ENCODE assay signal across 17 cellular contexts in genomic region chr1:59360170-59360569, GRCh38.
A peak's percentile ranks its signal among the peaks of the same experiment; 100 is the strongest.
DNase-seq lines count a peak whose midpoint lies in the region; ATAC-seq and TF ChIP-seq lines count a peak whose summit lies in the region.
"Had no signal": no experiment of that assay in that cellular context is flagged by ENCODE, and none has a peak within 500 bp of the region (broad histone marks: within the 10 kb centered on the region; RNA-seq: fewer than 3 reads in every experiment).

No MANE protein-coding gene starts in this region.

- no peak overlapping the region for H2AK5ac ChIP-seq in IMR-90 (ENCODE audit: low read depth, low read length)

- TF ChIP-seq CTCF in IMR-90 (conservative IDR thresholded peaks at IDR 0.05; ENCODE audit: low read depth, low read length), result no peak
- TF ChIP-seq CTCF in cardiac fibroblast (IDR thresholded peaks at IDR 0.05; ENCODE audit: low read depth, low read length), result no peak
- no peak for TF ChIP-seq CTCF in GM23338 (conservative IDR thresholded peaks at IDR 0.05; ENCODE audit: low read depth in 2 of 2)

- H3K4me3 ChIP-seq in IMR-90 (ENCODE audit: insufficient read depth, low read depth, low read length), result no peak overlapping the region
- H3K4me3 ChIP-seq in cardiac fibroblast (replicated peaks in 1 of 2; ENCODE audit: low read depth in 2 of 2, low read length in 2 of 2), result no peak overlapping the region
- H3K4me3 ChIP-seq in GM23338, result no peak overlapping the region
- H3K4me3 ChIP-seq: colonic mucosa, left lung had no signal

- 84% methylated on average over 2 of the region's 4 CpGs; no CpG with 5 or more reads in 1 of the 2 experiments for whole genome bisulfite sequencing in IMR-90 (ENCODE audit: extremely low coverage in 2 of 2, insufficient read length in 1 of 2), 2 experiments

- H4K5ac ChIP-seq in IMR-90 (ENCODE audit: low read depth, low read length), result no peak overlapping the region

- H3K4me1 Mint-ChIP-seq in GM23338, result 0 out of 3 replicates have a peak, but pooled peaks cover 2% of the 10 kb centered on the region
- no peaks in the 10 kb centered on the region for H3K4me1 Mint-ChIP-seq in naive thymus-derived CD8-positive, alpha-beta T cell

- no peak for TF ChIP-seq RAD21 in IMR-90 (IDR thresholded peaks at IDR 0.05; ENCODE audit: low read length)

- CTCF ChIA-PET in IMR-90 (lab: Yijun Ruan, JAX), result no interaction called here

- TF ChIP-seq POLR2A in IMR-90 (IDR thresholded peaks at IDR 0.05; ENCODE audit: low read depth, low read length), result no peak

- no peak overlapping the region for H3K23ac ChIP-seq in IMR-90 (ENCODE audit: low read depth, low read length)

- H3K4me2 ChIP-seq in IMR-90 (ENCODE audit: low read depth, low read length) (no peak overlapping the region), GM23338 (no peak overlapping the region)

- no peaks in the 10 kb centered on the region for H3K9me3 Mint-ChIP-seq in GM23338
- no peaks in the 10 kb centered on the region for H3K9me3 Mint-ChIP-seq in naive thymus-derived CD8-positive, alpha-beta T cell
- H3K9me3 Mint-ChIP-seq: activated CD8-positive, alpha-beta T cell treated with anti-CD3 and anti-CD28 coated beads for 36 hours had no signal

- 0 out of 2 replicates have a peak overlapping the region, but pooled peaks have one; percentile 17 for H3K4ac ChIP-seq in IMR-90 (ENCODE audit: low read depth, low read length)

- H3K79me2 ChIP-seq in GM23338 (replicated peaks; ENCODE audit: insufficient read depth), result no peaks in the 10 kb centered on the region

- H3K27ac ChIP-seq in IMR-90 (ENCODE audit: insufficient read depth, low read length) (no peak overlapping the region), GM23338 (ENCODE audit: low read depth) (no peak overlapping the region)
- H3K27ac ChIP-seq: colonic mucosa, left lung, neutrophil had no signal

- H3F3A ChIP-seq in GM23338 (replicated peaks; ENCODE audit: low read depth), result no peaks in the 10 kb centered on the region

- DNase-seq in AG08396 (ENCODE audit: low spot score) (peak; percentile 60), IMR-90 (peak; percentile 79), cardiac fibroblast (ENCODE audit: low read depth in 2 of 2) (peak; percentile 81 to 92), myocyte (ENCODE audit: low read depth) (peak; percentile 94), GM23338 (ENCODE audit: low spot score) (no peak), nucleus accumbens (lab: John Stamatoyannopoulos, UW) (no peak)
- no peak for DNase-seq in naive thymus-derived CD8-positive, alpha-beta T cell
- DNase-seq: activated CD8-positive, alpha-beta T cell treated with anti-CD3 and anti-CD28 coated beads for 36 hours; activated naive CD4-positive, alpha-beta T cell; C1 segment of cervical spinal cord; colonic mucosa; left lung; MV-4-11; NCI-H446 treated with DMSO at 0.1 percent for 48 hours had no signal

- POLR2A ChIA-PET in IMR-90 (lab: Charles Lee; ENCODE audit: unreplicated experiment), result no interaction called here
- POLR2A ChIA-PET in naive thymus-derived CD8-positive, alpha-beta T cell (lab: Charles Lee), result no interaction called here

- ATAC-seq in IMR-90 (ENCODE audit: low read depth) (peak; percentile 40; the same call in 1 of the 2 replicates), GM23338 (no peak), HG02884 (IDR thresholded peaks at IDR 0.05; ENCODE audit: unreplicated experiment) (no peak)
- ATAC-seq in naive thymus-derived CD8-positive, alpha-beta T cell, result no peak
- ATAC-seq: activated CD8-positive, alpha-beta T cell treated with anti-CD3 and anti-CD28 coated beads for 36 hours; left lung; Panc1 had no signal

- H3K27me3 ChIP-seq in IMR-90 (ENCODE audit: control insufficient read depth, insufficient read depth, low read length), result no peaks in the 10 kb centered on the region
- H3K27me3 ChIP-seq in GM23338 (ENCODE audit: insufficient read depth), result no peaks in the 10 kb centered on the region
- H3K27me3 ChIP-seq: colonic mucosa, left lung, neutrophil had no signal

- H2AK9ac ChIP-seq in IMR-90 (replicated peaks; ENCODE audit: low read depth, low read length, poor library complexity), result peak overlapping the region; percentile 42

- no peak overlapping the region for H2BK5ac ChIP-seq in IMR-90 (ENCODE audit: low read depth, low read length, poor library complexity, severe bottlenecking)

- intact Hi-C loops in IMR-90 (cut with micrococcal nuclease), result no loop called here

- peak overlapping the region; percentile 63; the same call in 1 of the 2 replicates for H2BK20ac ChIP-seq in IMR-90 (ENCODE audit: low read depth, low read length)

- H4K91ac ChIP-seq in IMR-90 (ENCODE audit: insufficient read depth, low read depth, low read length), result no peak overlapping the region

- H3K56ac ChIP-seq in IMR-90 (ENCODE audit: extremely low read depth, insufficient read depth, low read length), result no peak overlapping the region

- H3K36me3 ChIP-seq in IMR-90 (ENCODE audit: control insufficient read depth, insufficient read depth, low read length) (0 out of 2 replicates have a peak, but pooled peaks cover 1% of the 10 kb centered on the region), GM23338 (ENCODE audit: insufficient read depth) (no peaks in the 10 kb centered on the region)
- H3K36me3 ChIP-seq: colonic mucosa, left lung, neutrophil had no signal

- no peak overlapping the region for H2BK15ac ChIP-seq in IMR-90 (ENCODE audit: low read depth, low read length)

- BruUV-seq in IMR-90 (replicated peaks; lab: Mats Ljungman, UMichigan), result no TSS peak

- H3K9me1 ChIP-seq in IMR-90 (ENCODE audit: insufficient read depth, low read length), result peaks cover 3% of the 10 kb centered on the region; the same call in 1 of the 2 replicates

- no peak overlapping the region for H3K9ac ChIP-seq in IMR-90 (ENCODE audit: low read depth, low read length)

- no peak overlapping the region for H3K27ac Mint-ChIP-seq in GM23338
- no peak overlapping the region for H3K27ac Mint-ChIP-seq in naive thymus-derived CD8-positive, alpha-beta T cell
- H3K27ac Mint-ChIP-seq: activated CD8-positive, alpha-beta T cell treated with anti-CD3 and anti-CD28 coated beads for 36 hours had no signal

- no peak overlapping the region for H3K4me3 Mint-ChIP-seq in GM23338
- H3K4me3 Mint-ChIP-seq in naive thymus-derived CD8-positive, alpha-beta T cell, result no peak overlapping the region
- H3K4me3 Mint-ChIP-seq: activated CD8-positive, alpha-beta T cell treated with anti-CD3 and anti-CD28 coated beads for 36 hours had no signal

- peaks cover 3% of the 10 kb centered on the region for H3K27me3 Mint-ChIP-seq in GM23338 (ENCODE audit: insufficient read depth, low read depth, poor library complexity)
- H3K27me3 Mint-ChIP-seq in naive thymus-derived CD8-positive, alpha-beta T cell, result no peaks in the 10 kb centered on the region
- H3K27me3 Mint-ChIP-seq: activated CD8-positive, alpha-beta T cell treated with anti-CD3 and anti-CD28 coated beads for 36 hours had no signal

- dilution Hi-C loops in IMR-90 (cut with HindIII; ENCODE audit: low sequenced_read_pairs, unreplicated experiment), result no loop called here

- no peak overlapping the region for H3K18ac ChIP-seq in IMR-90 (ENCODE audit: low read depth, low read length)

- H4K20me1 ChIP-seq in IMR-90 (ENCODE audit: insufficient read depth, low read length) (no peaks in the 10 kb centered on the region), GM23338 (replicated peaks; ENCODE audit: insufficient read depth) (no peaks in the 10 kb centered on the region)

- H3K4me1 ChIP-seq in IMR-90 (ENCODE audit: control insufficient read depth, insufficient read depth, low read length), result peaks cover 3% of the 10 kb centered on the region; the same call in 1 of the 2 replicates
- no peaks in the 10 kb centered on the region for H3K4me1 ChIP-seq in GM23338 (ENCODE audit: insufficient read depth)
- H3K4me1 ChIP-seq: left lung had no signal

- H2BK120ac ChIP-seq in IMR-90 (ENCODE audit: low read depth, low read length), result no peak overlapping the region

- H3K79me1 ChIP-seq in IMR-90 (ENCODE audit: low read depth in 1 of 2, low read length in 2 of 2), result no peaks in the 10 kb centered on the region; a peak in 1 of 4 replicates

- H3K36me3 Mint-ChIP-seq in GM23338 (ENCODE audit: low read depth), result no peaks in the 10 kb centered on the region
- peaks cover 10 to 32% (median 21%) of the 10 kb centered on the region in 3 donors for H3K36me3 Mint-ChIP-seq in naive thymus-derived CD8-positive, alpha-beta T cell

- in situ Hi-C loops in IMR-90 (cut with MboI; ENCODE audit: low sequenced_read_pairs), result no loop called here

- H2AFZ ChIP-seq in IMR-90 (replicated peaks; ENCODE audit: low read length, poor library complexity) (peak overlapping the region; percentile 59), GM23338 (no peak overlapping the region)

- no peak overlapping the region for H4K8ac ChIP-seq in IMR-90 (ENCODE audit: low read depth in 2 of 2, low read length in 2 of 2)

- 0 out of 2 replicates have a peak, but pooled peaks cover 7% of the 10 kb centered on the region for H3K9me2 ChIP-seq in GM23338 (ENCODE audit: insufficient read depth)

- 0 out of 2 replicates have a peak overlapping the region, but pooled peaks have one; percentile 75 for H3K14ac ChIP-seq in IMR-90 (replicated peaks; ENCODE audit: low read depth, low read length)

- H3K9me3 ChIP-seq in IMR-90 (ENCODE audit: control insufficient read depth, insufficient read depth, low read length), result no peaks in the 10 kb centered on the region
- H3K9me3 ChIP-seq: colonic mucosa, left lung, neutrophil had no signal

TF ChIP-seq in IMR-90, 13 proteins besides CTCF, POLR2A, EP300 and RAD21 (continues in another document):
- TF ChIP-seq CEBPB (IDR thresholded peaks at IDR 0.05; ENCODE audit: low read depth, low read length), result no peak
- no peak for TF ChIP-seq FOS (IDR thresholded peaks at IDR 0.05; ENCODE audit: low read depth, low read length)
- TF ChIP-seq MAFK (IDR thresholded peaks at IDR 0.05; ENCODE audit: low read depth, low read length), result no peak
- no peak for TF ChIP-seq NFE2L2 (IDR thresholded peaks at IDR 0.05; ENCODE audit: low read depth, low read length)
- no peak for TF ChIP-seq SMC3 (IDR thresholded peaks at IDR 0.05; ENCODE audit: low read depth, low read length)

TF ChIP-seq in GM23338, 12 proteins besides CTCF, POLR2A, EP300 and RAD21 (continues in another document):
- TF ChIP-seq ZNF331 (CRISPR knock-in tag; IDR thresholded peaks at IDR 0.05; ENCODE audit: low read depth), result no peak
- no peak for TF ChIP-seq EZH2 (IDR thresholded peaks at IDR 0.05; ENCODE audit: low read depth, unreplicated experiment)
- TF ChIP-seq POLR2AphosphoS5 (IDR thresholded peaks at IDR 0.05; ENCODE audit: low read depth), result no peak

Comparison
In these comparisons a context has a peak if more than half of its experiments do, and no peak if none do; other contexts are left out.
1. DNase-seq: peak in AG08396 (single experiment), IMR-90 (single experiment), cardiac fibroblast (2 of 2) and myocyte (single experiment); none in GM23338 (single experiment), naive thymus-derived CD8-positive, alpha-beta T cell (0 of 10) and nucleus accumbens (0 of 56).